ENCODE assay signal across 16 cellular contexts in the genomic region with DNA sequence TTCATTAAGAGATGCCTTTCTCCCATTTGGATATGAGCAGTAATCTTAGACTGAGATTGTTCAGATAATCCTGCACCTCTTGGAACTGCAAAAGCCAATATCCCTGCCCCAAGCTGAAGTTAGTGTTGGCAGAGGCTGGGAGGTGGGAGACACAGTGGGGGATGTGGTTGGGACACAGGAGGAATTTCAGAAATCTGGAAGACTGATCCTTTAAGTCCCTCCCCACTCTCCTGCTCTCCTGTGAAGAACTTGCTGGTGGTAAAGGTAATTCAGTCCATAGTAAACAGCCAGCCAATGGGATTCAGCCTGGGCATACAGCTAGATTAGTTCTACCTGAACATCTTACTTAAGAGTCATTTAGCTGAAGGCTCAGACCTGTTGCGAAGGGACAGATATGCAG. TPM values are rescaled to one million over a fixed set of nuclear protein-coding genes. Genes with fewer than 3 reads are reported as not detected.
DNase-seq lines count a peak whose midpoint lies in the region; ATAC-seq and TF ChIP-seq lines count a peak whose summit lies in the region.
"Had no signal": no experiment of that assay in that cellular context is flagged by ENCODE, and none has a peak within 500 bp of the region (broad histone marks: within the 10 kb centered on the region; RNA-seq: fewer than 3 reads in every experiment).

No MANE protein-coding gene starts in this region.

- peaks cover 1% of the 10 kb centered on the region for H3K27me3 Mint-ChIP-seq in GM23338 (ENCODE audit: insufficient read depth, low read depth, poor library complexity)

- no peak overlapping the region for H3K27ac Mint-ChIP-seq in GM23338
- H3K27ac Mint-ChIP-seq: B cell; CD8-positive, alpha-beta T cell; H9 had no signal

- no peaks in the 10 kb centered on the region for H3K9me3 Mint-ChIP-seq in GM23338
- H3K9me3 Mint-ChIP-seq: CD8-positive, alpha-beta T cell; H9 had no signal

- H3K4me2 ChIP-seq in GM23338, result no peak overlapping the region
- H3K4me2 ChIP-seq: BLaER1 treated with 17β-estradiol and CSF1 and Interleukin-3, amounts not matched to agents 10 nM and 100 nM had no signal

- peaks cover 8% of the 10 kb centered on the region; the same call in 1 of the 2 replicates for H3K4me1 ChIP-seq in GM23338 (ENCODE audit: insufficient read depth)

- H3F3A ChIP-seq in GM23338 (replicated peaks; ENCODE audit: low read depth), result no peaks in the 10 kb centered on the region; the same call in 1 of the 2 replicates

- ATAC-seq in GM23338 (peak; percentile 53), HG02870 (IDR thresholded peaks at IDR 0.05; ENCODE audit: unreplicated experiment) (no peak)
- ATAC-seq: CD8-positive, alpha-beta T cell had no signal

- no peaks in the 10 kb centered on the region for H4K20me1 ChIP-seq in GM23338 (replicated peaks; ENCODE audit: insufficient read depth)
- H4K20me1 ChIP-seq: BLaER1 treated with 17β-estradiol and CSF1 and Interleukin-3, amounts not matched to agents 10 nM and 100 nM had no signal

- peak overlapping the region; percentile 76; the same call in 1 of the 2 replicates for H2AFZ ChIP-seq in GM23338
- H2AFZ ChIP-seq: GM23248 had no signal

- no peak overlapping the region for H3K4me3 ChIP-seq in GM23338
- H3K4me3 ChIP-seq: BLaER1 treated with 17β-estradiol and CSF1 and Interleukin-3, amounts not matched to agents 10 nM and 100 nM; GM23248 had no signal

- no peaks in the 10 kb centered on the region for H3K36me3 Mint-ChIP-seq in GM23338 (ENCODE audit: low read depth)
- H3K36me3 Mint-ChIP-seq: CD8-positive, alpha-beta T cell had no signal

- H3K79me2 ChIP-seq in GM23338 (replicated peaks; ENCODE audit: insufficient read depth), result no peaks in the 10 kb centered on the region

- peaks cover 2% of the 10 kb centered on the region; the same call in 2 of the 3 replicates for H3K4me1 Mint-ChIP-seq in GM23338

- no peaks in the 10 kb centered on the region for H3K36me3 ChIP-seq in GM23338 (ENCODE audit: insufficient read depth)
- H3K36me3 ChIP-seq: BLaER1 treated with 17β-estradiol and CSF1 and Interleukin-3, amounts not matched to agents 10 nM and 100 nM had no signal

- H3K9me2 ChIP-seq in GM23338 (ENCODE audit: insufficient read depth), result no peaks in the 10 kb centered on the region; the same call in 1 of the 2 replicates

- H3K4me3 Mint-ChIP-seq in GM23338, result no peak overlapping the region
- H3K4me3 Mint-ChIP-seq: B cell; CD8-positive, alpha-beta T cell; H9 had no signal

- H3K27me3 ChIP-seq in GM23338 (ENCODE audit: insufficient read depth), result no peaks in the 10 kb centered on the region
- H3K27me3 ChIP-seq: BLaER1 treated with 17β-estradiol and CSF1 and Interleukin-3, amounts not matched to agents 10 nM and 100 nM had no signal

- DNase-seq in GM23338 (ENCODE audit: low spot score), result peak; percentile 31
- DNase-seq in astrocyte of the hippocampus (ENCODE audit: low read depth, low spot score), result peak; percentile 37
- DNase-seq in iPS-NIHi11 (ENCODE audit: low spot score), result peak; percentile 21
- no peak for DNase-seq in SIG-M5 (lab: John Stamatoyannopoulos, UW)
- DNase-seq in activated T-cell treated with anti-CD3 and anti-CD28 coated beads for 4 hours, result no peak
- no peak for DNase-seq in stimulated activated CD4-positive, alpha-beta T cell treated with anti-CD3 and anti-CD28 coated beads, Interleukin-1b, Interleukin-23, amount 100 ng/mL, for 48 hours
- DNase-seq: Calu3; CD8-positive, alpha-beta T cell; DMS79 treated with DMSO at 0.1 percent for 48 hours; GM23248; H9 had no signal

- no peak overlapping the region for H3K27ac ChIP-seq in GM23338 (ENCODE audit: low read depth)
- H3K27ac ChIP-seq: BLaER1 treated with 17β-estradiol and CSF1 and Interleukin-3, amounts not matched to agents 10 nM and 100 nM; GM23248 had no signal

- no peak for TF ChIP-seq CTCF in GM23338 (conservative IDR thresholded peaks at IDR 0.05; ENCODE audit: low read depth in 2 of 2)

TF ChIP-seq in GM23338, 12 proteins besides CTCF, POLR2A, EP300 and RAD21 (continues in another document):
- TF ChIP-seq, protein P1, sequence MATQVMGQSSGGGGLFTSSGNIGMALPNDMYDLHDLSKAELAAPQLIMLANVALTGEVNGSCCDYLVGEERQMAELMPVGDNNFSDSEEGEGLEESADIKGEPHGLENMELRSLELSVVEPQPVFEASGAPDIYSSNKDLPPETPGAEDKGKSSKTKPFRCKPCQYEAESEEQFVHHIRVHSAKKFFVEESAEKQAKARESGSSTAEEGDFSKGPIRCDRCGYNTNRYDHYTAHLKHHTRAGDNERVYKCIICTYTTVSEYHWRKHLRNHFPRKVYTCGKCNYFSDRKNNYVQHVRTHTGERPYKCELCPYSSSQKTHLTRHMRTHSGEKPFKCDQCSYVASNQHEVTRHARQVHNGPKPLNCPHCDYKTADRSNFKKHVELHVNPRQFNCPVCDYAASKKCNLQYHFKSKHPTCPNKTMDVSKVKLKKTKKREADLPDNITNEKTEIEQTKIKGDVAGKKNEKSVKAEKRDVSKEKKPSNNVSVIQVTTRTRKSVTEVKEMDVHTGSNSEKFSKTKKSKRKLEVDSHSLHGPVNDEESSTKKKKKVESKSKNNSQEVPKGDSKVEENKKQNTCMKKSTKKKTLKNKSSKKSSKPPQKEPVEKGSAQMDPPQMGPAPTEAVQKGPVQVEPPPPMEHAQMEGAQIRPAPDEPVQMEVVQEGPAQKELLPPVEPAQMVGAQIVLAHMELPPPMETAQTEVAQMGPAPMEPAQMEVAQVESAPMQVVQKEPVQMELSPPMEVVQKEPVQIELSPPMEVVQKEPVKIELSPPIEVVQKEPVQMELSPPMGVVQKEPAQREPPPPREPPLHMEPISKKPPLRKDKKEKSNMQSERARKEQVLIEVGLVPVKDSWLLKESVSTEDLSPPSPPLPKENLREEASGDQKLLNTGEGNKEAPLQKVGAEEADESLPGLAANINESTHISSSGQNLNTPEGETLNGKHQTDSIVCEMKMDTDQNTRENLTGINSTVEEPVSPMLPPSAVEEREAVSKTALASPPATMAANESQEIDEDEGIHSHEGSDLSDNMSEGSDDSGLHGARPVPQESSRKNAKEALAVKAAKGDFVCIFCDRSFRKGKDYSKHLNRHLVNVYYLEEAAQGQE (IDR thresholded peaks at IDR 0.05; ENCODE audit: unreplicated experiment), result no peak
- no peak for TF ChIP-seq POLR2AphosphoS5 (IDR thresholded peaks at IDR 0.05; ENCODE audit: low read depth)
- TF ChIP-seq, protein P2, sequence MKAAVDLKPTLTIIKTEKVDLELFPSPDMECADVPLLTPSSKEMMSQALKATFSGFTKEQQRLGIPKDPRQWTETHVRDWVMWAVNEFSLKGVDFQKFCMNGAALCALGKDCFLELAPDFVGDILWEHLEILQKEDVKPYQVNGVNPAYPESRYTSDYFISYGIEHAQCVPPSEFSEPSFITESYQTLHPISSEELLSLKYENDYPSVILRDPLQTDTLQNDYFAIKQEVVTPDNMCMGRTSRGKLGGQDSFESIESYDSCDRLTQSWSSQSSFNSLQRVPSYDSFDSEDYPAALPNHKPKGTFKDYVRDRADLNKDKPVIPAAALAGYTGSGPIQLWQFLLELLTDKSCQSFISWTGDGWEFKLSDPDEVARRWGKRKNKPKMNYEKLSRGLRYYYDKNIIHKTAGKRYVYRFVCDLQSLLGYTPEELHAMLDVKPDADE (IDR thresholded peaks at IDR 0.05), result no peak
- no peak for TF ChIP-seq CREB1 (CRISPR knock-in tag; IDR thresholded peaks at IDR 0.05; ENCODE audit: low read depth)
- no peak for TF ChIP-seq JUNB (IDR thresholded peaks at IDR 0.05; ENCODE audit: unreplicated experiment)
- TF ChIP-seq NANOG (IDR thresholded peaks at IDR 0.05; ENCODE audit: borderline replicate concordance), result no peak
- TF ChIP-seq ZNF114 (CRISPR knock-in tag; IDR thresholded peaks at IDR 0.05), result no peak
- TF ChIP-seq STAT1 (IDR thresholded peaks at IDR 0.05; ENCODE audit: unreplicated experiment), result no peak
- no peak for TF ChIP-seq EZH2phosphoT487 (IDR thresholded peaks at IDR 0.05; ENCODE audit: unreplicated experiment)

RNA-seq across cellular contexts. Expression of a gene that starts 50.0 kb away (rescaled TPM):
- total RNA-seq in GM23338 (2014; rRNA removed; shearing (Covaris generic)), result 12.3 and 17.4 TPM in 2 replicates
- polyA plus RNA-seq in GM23338 (2016; fragmentation: Nextera tagmentation; extraction: Ambion mirVana), result 9.7 and 10.3 TPM in 2 replicates
- total RNA-seq: A172, HT-29 had no signal
- polyA plus RNA-seq: GM23248 had no signal

Comparison
In these comparisons a context has a peak if more than half of its experiments do, and no peak if none do; other contexts are left out.
1. DNase-seq: peak in GM23338 (single experiment), astrocyte of the hippocampus (single experiment) and iPS-NIHi11 (single experiment); none in SIG-M5 (single experiment), activated T-cell treated with anti-CD3 and anti-CD28 coated beads for 4 hours (single experiment) and stimulated activated CD4-positive, alpha-beta T cell treated with anti-CD3 and anti-CD28 coated beads, Interleukin-1b, Interleukin-23, amount 100 ng/mL, for 48 hours (single experiment).